ENCODE assay signal across 10 cellular contexts in genomic region chr9:96620155-96620514, GRCh38. TPM values are rescaled to one million over a fixed set of nuclear protein-coding genes. Genes with fewer than 3 reads are reported as not detected.
DNase-seq lines count a peak whose midpoint lies in the region; ATAC-seq, FAIRE-seq and TF ChIP-seq lines count a peak whose summit lies in the region.
"Had no signal": no experiment of that assay in that cellular context is flagged by ENCODE, and none has a peak within 500 bp of the region (broad histone marks: within the 10 kb centered on the region; RNA-seq: fewer than 3 reads in every experiment).

No MANE protein-coding gene starts in this region.

- H3K9me2 ChIP-seq in SK-N-SH: no peaks in the 10 kb centered on the region

- peak overlapping the region; percentile 72 for H3K4me2 ChIP-seq in SK-N-SH
- peak overlapping the region; percentile 53 for H3K4me2 ChIP-seq in keratinocyte (ENCODE audit: control insufficient read depth, extremely low read depth, insufficient read depth, low read depth, low read length)

- H3K27me3 ChIP-seq in SK-N-SH (ENCODE audit: insufficient read depth) (no peaks in the 10 kb centered on the region), adipocyte (replicated peaks; ENCODE audit: control insufficient read depth, insufficient read depth, low read length) (no peaks in the 10 kb centered on the region), keratinocyte (ENCODE audit: control insufficient read depth, extremely low read depth, insufficient read depth, low read length) (no peaks in the 10 kb centered on the region), stomach (peaks cover 0 to 11% (median 9%) of the 10 kb centered on the region in 3 donors)

- H2AFZ ChIP-seq in SK-N-SH (ENCODE audit: low read depth) (peak overlapping the region; percentile 93), keratinocyte (ENCODE audit: control insufficient read depth, low read length) (peak overlapping the region; percentile 14)

- no peaks in the 10 kb centered on the region for H3K36me3 ChIP-seq in SK-N-SH (replicated peaks in 1 of 2; ENCODE audit: control insufficient read depth in 1 of 2, insufficient read depth in 2 of 2, low read length in 1 of 2)
- no peaks in the 10 kb centered on the region for H3K36me3 ChIP-seq in adipocyte (ENCODE audit: control insufficient read depth, insufficient read depth, low read length, severe bottlenecking)
- no peaks in the 10 kb centered on the region for H3K36me3 ChIP-seq in keratinocyte (ENCODE audit: control insufficient read depth in 2 of 2, extremely low read depth in 1 of 2, insufficient read depth in 2 of 2, low read length in 2 of 2)
- no peaks in the 10 kb centered on the region for H3K36me3 ChIP-seq in stomach
- H3K36me3 ChIP-seq: neutrophil had no signal

- H3K9ac ChIP-seq in SK-N-SH (peak overlapping the region; percentile 49; the same call in 1 of the 2 replicates), adipocyte (ENCODE audit: low read length) (peak overlapping the region; percentile 77), keratinocyte (ENCODE audit: control insufficient read depth, extremely low read depth, insufficient read depth, low read length) (peak overlapping the region; percentile 24)

- CTCF ChIA-PET in SK-N-SH (lab: Yijun Ruan, JAX): interaction anchor here (0.7 to 1.6 kb wide), 5 partner anchors 12 to 292 kb away, joined by 3 to 6 read pairs (median 3); no protein-coding TSS in a partner anchor

- no peak for TF ChIP-seq RAD21 in SK-N-SH (IDR thresholded peaks at IDR 0.05; ENCODE audit: low read length)

- no peak for FAIRE-seq in keratinocyte (lab: Jason Lieb, UNC)

- POLR2A ChIA-PET in SK-N-SH (lab: Yijun Ruan, JAX): no interaction called here

- TF ChIP-seq POLR2A in stomach (IDR thresholded peaks at IDR 0.05): no peak

- H3K9me3 ChIP-seq in SK-N-SH (no peaks in the 10 kb centered on the region), adipocyte (ENCODE audit: control insufficient read depth, low read length) (no peaks in the 10 kb centered on the region), keratinocyte (ENCODE audit: control insufficient read depth, low read depth, low read length) (no peaks in the 10 kb centered on the region), stomach (no peaks in the 10 kb centered on the region)
- H3K9me3 ChIP-seq: neutrophil had no signal

- DNase-seq in SK-N-SH (no peak), adipocyte (ENCODE audit: low read depth) (no peak), keratinocyte (ENCODE audit: low read depth, low spot score) (no peak), stomach (no peak), medulla oblongata (ENCODE audit: extremely low spot score) (no peak), middle frontal gyrus (ENCODE audit: extremely low spot score, low spot score) (no peak)

- no peaks in the 10 kb centered on the region for H3K9me1 ChIP-seq in keratinocyte (ENCODE audit: control insufficient read depth, extremely low read depth, insufficient read depth, low read length)

- H4K20me1 ChIP-seq in SK-N-SH (ENCODE audit: insufficient read depth) (peaks cover 10% of the 10 kb centered on the region), keratinocyte (ENCODE audit: control insufficient read depth, extremely low read depth, insufficient read depth, low read length) (no peaks in the 10 kb centered on the region)

- intact Hi-C loops in stomach (cut with DNase I; ENCODE audit: low total_unique reads): no loop called here

- WGBS in SK-N-SH (ENCODE audit: low lambda C conversion rate): 59% methylated on average over 11 of the region's 11 CpGs
- 28 to 51% (median 35%) methylated on average over 11 of the region's 11 CpGs for WGBS in stomach, 5 donors

- H3K27ac ChIP-seq in SK-N-SH (ENCODE audit: low read depth in 2 of 2, low read length in 1 of 2) (peak overlapping the region; percentile 12 to 47; a peak in 3 of 4 replicates), keratinocyte (ENCODE audit: control insufficient read depth, insufficient read depth, low read length) (peak overlapping the region; percentile 45), stomach (peak overlapping the region; percentile 75 to 92 (median 87))
- H3K27ac ChIP-seq: 22Rv1, neutrophil had no signal

- H3K79me2 ChIP-seq in SK-N-SH (ENCODE audit: insufficient read depth): peaks cover 36% of the 10 kb centered on the region
- peaks cover 15% of the 10 kb centered on the region for H3K79me2 ChIP-seq in keratinocyte (ENCODE audit: control insufficient read depth, insufficient read depth, low read length)

- peak overlapping the region; percentile 57 to 75 for H3K4me3 ChIP-seq in SK-N-SH (ENCODE audit: low read depth in 2 of 2, low read length in 1 of 2)
- H3K4me3 ChIP-seq in adipocyte (ENCODE audit: low read length): peak overlapping the region; percentile 88
- peak overlapping the region; percentile 24 to 56 (median 52) for H3K4me3 ChIP-seq in keratinocyte (ENCODE audit: control insufficient read depth in 2 of 3, extremely low read depth in 1 of 3, insufficient read depth in 2 of 3, low read depth in 1 of 3, low read length in 3 of 3)
- H3K4me3 ChIP-seq in stomach: peak overlapping the region; percentile 51 to 93 (median 88)

- no peak for ATAC-seq in SK-N-SH treated with all-trans-retinoic acid at 6 μM for 48 hours
- no peak for ATAC-seq in HG02623 (IDR thresholded peaks at IDR 0.05; ENCODE audit: unreplicated experiment)

- H3K4me1 ChIP-seq in SK-N-SH (ENCODE audit: control insufficient read depth in 1 of 2, insufficient read depth in 2 of 2, low read depth in 1 of 2, low read length in 1 of 2) (peaks cover 0 to 11% of the 10 kb centered on the region in 2 experiments; a peak in 1 of 4 replicates), adipocyte (ENCODE audit: control insufficient read depth, insufficient read depth, low read length) (peaks cover 18% of the 10 kb centered on the region), keratinocyte (ENCODE audit: control insufficient read depth, extremely low read depth, insufficient read depth, low read length) (peaks cover 12% of the 10 kb centered on the region), stomach (peaks cover 12 to 38% (median 21%) of the 10 kb centered on the region in 4 donors)

- no peak for TF ChIP-seq CTCF in SK-N-SH (IDR thresholded peaks at IDR 0.05)
- no peak for TF ChIP-seq CTCF in keratinocyte (optimal IDR thresholded peaks at IDR 0.05 in 1 of 3, IDR thresholded peaks at IDR 0.05 in 1 of 3, conservative IDR thresholded peaks at IDR 0.05 in 1 of 3; ENCODE audit: extremely low read depth in 1 of 3, insufficient read depth in 2 of 3, low read length in 3 of 3)
- TF ChIP-seq CTCF in stomach (IDR thresholded peaks at IDR 0.05): no peak

- dilution Hi-C loops in keratinocyte (cut with MboI; ENCODE audit: extremely low pct_ligation_motif_present, low sequenced_read_pairs): no loop called here

- TF ChIP-seq EP300 in SK-N-SH (IDR thresholded peaks at IDR 0.05; ENCODE audit: borderline replicate concordance in 1 of 2, low read depth in 1 of 2, low read length in 1 of 2) (no peak), stomach (IDR thresholded peaks at IDR 0.05) (no peak)

- H3F3A ChIP-seq in SK-N-SH (replicated peaks; ENCODE audit: insufficient read depth): peaks cover 16% of the 10 kb centered on the region

TF ChIP-seq in SK-N-SH, 30 proteins besides CTCF, POLR2A, EP300 and RAD21:
- no peak for TF ChIP-seq ELF1 (IDR thresholded peaks at IDR 0.05)
- no peak for TF ChIP-seq FOXJ3 (CRISPR knock-in tag; IDR thresholded peaks at IDR 0.05)
- TF ChIP-seq NRF1 (IDR thresholded peaks at IDR 0.05; ENCODE audit: low read depth, low read length): no peak
- no peak for TF ChIP-seq FOXM1 (IDR thresholded peaks at IDR 0.05; ENCODE audit: low read depth)
- TF ChIP-seq POLR2AphosphoS5 (IDR thresholded peaks at IDR 0.05; ENCODE audit: low read depth, low read length): no peak
TF ChIP-seq in SK-N-SH: peak in this region for 0.

TF ChIP-seq in SK-N-SH treated with all-trans-retinoic acid at 6 μM for 48 hours, 23 proteins besides CTCF, POLR2A, EP300 and RAD21:
- no peak for TF ChIP-seq BACH2 (CRISPR knock-in tag; IDR thresholded peaks at IDR 0.05; ENCODE audit: borderline replicate concordance)
- no peak for TF ChIP-seq TOX (CRISPR knock-in tag; IDR thresholded peaks at IDR 0.05; ENCODE audit: borderline replicate concordance)
- TF ChIP-seq SNAI2 (CRISPR knock-in tag; IDR thresholded peaks at IDR 0.05): no peak
TF ChIP-seq in SK-N-SH treated with all-trans-retinoic acid at 6 μM for 48 hours: peak in this region for 0.

RNA-seq across cellular contexts. Expression of gene CDC14B, which starts 0.5 kb away (rescaled TPM):
- polyA plus RNA-seq in SK-N-SH (2012; rRNA removed) (10.1 and 10.5 TPM in 2 replicates), keratinocyte (4.5 to 9.3 TPM (median 7.5 TPM) in 3 replicates), stomach (10 to 100 TPM in 2 of 3 donors, 1 to 10 TPM in 1; 4.1 to 17.0 (median 11.1) TPM)
- 13.8 and 15.5 TPM in 2 replicates for polyA plus RNA-seq in SK-N-SH (2012; cell fraction: cytosol; rRNA removed)
- 12.5 and 21.1 TPM in 2 replicates for polyA plus RNA-seq in SK-N-SH (2012; cell fraction: nucleus; rRNA removed)
- 2.7 TPM for polyA plus RNA-seq in keratinocyte (2011; ENCODE audit: low read depth)
- 5.5 and 8.7 TPM in 2 replicates for polyA plus RNA-seq in keratinocyte (2011; cell fraction: cytosol; rRNA removed)
- polyA plus RNA-seq in keratinocyte (2011; cell fraction: nucleus; rRNA removed): 10.3 and 11.9 TPM in 2 replicates
- 3.5 and 7.3 TPM in 2 replicates for polyA plus RNA-seq in keratinocyte (2012; ENCODE audit: low replicate concordance)
- 7.5 to 21.1 TPM (median 8.2 TPM) in 3 replicates for polyA minus RNA-seq in keratinocyte
- 8.2 TPM for polyA minus RNA-seq in keratinocyte (2011; cell fraction: cytosol; rRNA and poly(A)+ RNA removed)
- polyA minus RNA-seq in keratinocyte (2011; cell fraction: nucleus; rRNA and poly(A)+ RNA removed): 7.9 and 13.1 TPM in 2 replicates
- 10 to 100 TPM in 4 of 5 donors, 1 to 10 TPM in 1; 9.3 to 31.9 (median 17.4) TPM for total RNA-seq in stomach

RNA-seq across cellular contexts. Expression of gene PRXL2C, which starts 35.0 kb away (rescaled TPM):
- polyA plus RNA-seq in SK-N-SH (2012; rRNA removed): 8.4 and 8.7 TPM in 2 replicates
- 11.5 and 12.8 TPM in 2 replicates for polyA plus RNA-seq in SK-N-SH (2012; cell fraction: cytosol; rRNA removed)
- 2.4 and 3.7 TPM in 2 replicates for polyA plus RNA-seq in SK-N-SH (2012; cell fraction: nucleus; rRNA removed)
- polyA plus RNA-seq in keratinocyte: 4.2 to 10.1 TPM (median 8.6 TPM) in 3 replicates
- 3.9 TPM for polyA plus RNA-seq in keratinocyte (2011; ENCODE audit: low read depth)
- polyA plus RNA-seq in keratinocyte (2011; cell fraction: cytosol; rRNA removed): 4.6 and 7.7 TPM in 2 replicates
- polyA plus RNA-seq in keratinocyte (2011; cell fraction: nucleus; rRNA removed): 2.1 and 2.5 TPM in 2 replicates
- polyA plus RNA-seq in keratinocyte (2012; ENCODE audit: low replicate concordance): 3.9 and 8.1 TPM in 2 replicates
- polyA minus RNA-seq in keratinocyte: 2.5 to 3.9 TPM (median 3.8 TPM) in 3 replicates
- 7.1 TPM for polyA minus RNA-seq in keratinocyte (2011; cell fraction: cytosol; rRNA and poly(A)+ RNA removed)
- 1.2 and 4.0 TPM in 2 replicates for polyA minus RNA-seq in keratinocyte (2011; cell fraction: nucleus; rRNA and poly(A)+ RNA removed)
- 10 to 100 TPM in 3 of 5 donors, 1 to 10 TPM in 2; 6.8 to 35.0 (median 11.6) TPM for total RNA-seq in stomach
- polyA plus RNA-seq in stomach: 1 to 10 TPM; 5.6 to 6.6 (median 6.1) TPM

Comparison
In these comparisons a context has a peak if more than half of its experiments do, and no peak if none do; other contexts are left out.
1. H3K27ac ChIP-seq: peak in every context shown above with its lines; median percentile 87 in stomach; 45 in keratinocyte; 30 in SK-N-SH.
2. H3K9ac ChIP-seq: peak in every context shown above with its lines; median percentile 77 in adipocyte; 49 in SK-N-SH; 24 in keratinocyte.